In genomic region chr20:64037498-64038213, GRCh38 we compare ENCODE assay signal across 9 cellular contexts. TPM values are rescaled to one million over a fixed set of nuclear protein-coding genes. Genes with fewer than 3 reads are reported as not detected.
DNase-seq lines count a peak whose midpoint lies in the region; ATAC-seq, FAIRE-seq and TF ChIP-seq lines count a peak whose summit lies in the region.
"Had no signal": no experiment of that assay in that cellular context is flagged by ENCODE, and none has a peak within 500 bp of the region (broad histone marks: within the 10 kb centered on the region; RNA-seq: fewer than 3 reads in every experiment).

No MANE protein-coding gene starts in this region.

- no peak overlapping the region for H3K9ac ChIP-seq in MM.1S (ENCODE audit: low read length)

- no peaks in the 10 kb centered on the region for H3K9me2 ChIP-seq in MM.1S (replicated peaks; ENCODE audit: insufficient read depth, low read length)

- peak; percentile 11 for TF ChIP-seq CTCF in GM10248 (IDR thresholded peaks at IDR 0.05; ENCODE audit: control extremely low read depth, extremely low read depth, low read depth, missing control alignments)
- no peak for TF ChIP-seq CTCF in MM.1S (IDR thresholded peaks at IDR 0.05; ENCODE audit: low read length)

- H3K4me1 Mint-ChIP-seq in natural killer cell treated with Interleukin-12 subunit alpha and Interleukin-12 subunit beta and Interleukin-15 and Interleukin-18, amount 100 ng/mL, for 72 hours (ENCODE audit: low read depth in 2 of 2): peaks cover 7 to 18% of the 10 kb centered on the region in 2 donors

- DNase-seq in GM10248 (ENCODE audit: extremely low spot score) (peak; percentile 63), MM.1S (no peak), SKM-1 treated with dmso at 0.1 percent for 144 hours (lab: John Stamatoyannopoulos, UW; ENCODE audit: unreplicated experiment) (no peak), GM19239 (ENCODE audit: insufficient read length, low spot score) (no peak)
- peak; percentile 38 for DNase-seq in activated naive CD4-positive, alpha-beta T cell treated with anti-CD3 and anti-CD28 coated beads, Interleukin-2, amount 50 U/mL, for 16 hours
- no peak for DNase-seq in natural killer cell treated with Interleukin-12 subunit alpha and Interleukin-12 subunit beta and Interleukin-15 and Interleukin-18, amount 100 ng/mL, for 72 hours (ENCODE audit: low spot score)
- DNase-seq in stimulated activated CD4-positive, alpha-beta T cell treated with anti-CD3 and anti-CD28 coated beads, Interleukin-4, amount 100 ng/mL, for 4 hours: no peak
- no peak for DNase-seq in stimulated activated CD4-positive, alpha-beta T cell treated with anti-CD3 and anti-CD28 coated beads, Interleukin-15, amount 100 ng/mL, for 24 hours

- peaks cover 36% of the 10 kb centered on the region for H3K27me3 ChIP-seq in MM.1S (replicated peaks; ENCODE audit: insufficient read depth, low read length)

- no peaks in the 10 kb centered on the region for H3F3A ChIP-seq in MM.1S (ENCODE audit: insufficient read depth, low read length)

- H3K9me3 ChIP-seq in MM.1S (replicated peaks; ENCODE audit: insufficient read depth, low read length): no peaks in the 10 kb centered on the region
- H3K9me3 ChIP-seq: SJSA1 had no signal

- no peak for ATAC-seq in natural killer cell treated with Interleukin-12 subunit alpha and Interleukin-12 subunit beta and Interleukin-15 and Interleukin-18, amount 100 ng/mL, for 72 hours

- no peaks in the 10 kb centered on the region for H3K36me3 ChIP-seq in MM.1S (replicated peaks; ENCODE audit: insufficient read depth, low read length)

- H3K36me3 Mint-ChIP-seq in natural killer cell treated with Interleukin-12 subunit alpha and Interleukin-12 subunit beta and Interleukin-15 and Interleukin-18, amount 100 ng/mL, for 72 hours: no peaks in the 10 kb centered on the region

- peak overlapping the region; percentile 77; the same call in 1 of the 2 replicates for H3K4me3 ChIP-seq in MM.1S (ENCODE audit: low read length)

- POLR2A ChIA-PET in GM10248 (lab: Yijun Ruan, JAX): interaction anchor here (0.5 to 2.5 kb wide), 4 partner anchors 10 to 65 kb away, joined by 3 to 8 read pairs (median 7); partner anchors contain the start of genes PRPF6 and SAMD10

- H3K27me3 Mint-ChIP-seq in natural killer cell treated with Interleukin-12 subunit alpha and Interleukin-12 subunit beta and Interleukin-15 and Interleukin-18, amount 100 ng/mL, for 72 hours: peaks cover 0 to 8% of the 10 kb centered on the region in 2 donors

- H3K4me3 Mint-ChIP-seq in natural killer cell treated with Interleukin-12 subunit alpha and Interleukin-12 subunit beta and Interleukin-15 and Interleukin-18, amount 100 ng/mL, for 72 hours: peak overlapping the region; percentile 47

- H3K9me3 Mint-ChIP-seq in natural killer cell treated with Interleukin-12 subunit alpha and Interleukin-12 subunit beta and Interleukin-15 and Interleukin-18, amount 100 ng/mL, for 72 hours: no peaks in the 10 kb centered on the region

- no peaks in the 10 kb centered on the region for H4K20me1 ChIP-seq in MM.1S (ENCODE audit: insufficient read depth, low read length)

- H3K79me2 ChIP-seq in MM.1S (ENCODE audit: low read length): no peaks in the 10 kb centered on the region

- H3K4me2 ChIP-seq in MM.1S (ENCODE audit: low read depth, low read length): peak overlapping the region; percentile 98

- H3K27ac ChIP-seq in MM.1S (ENCODE audit: low read length): no peak overlapping the region
- H3K27ac ChIP-seq: SJSA1 had no signal

- FAIRE-seq in GM19239 (lab: Jason Lieb, UNC): no peak

- no peak overlapping the region for H3K27ac Mint-ChIP-seq in natural killer cell treated with Interleukin-12 subunit alpha and Interleukin-12 subunit beta and Interleukin-15 and Interleukin-18, amount 100 ng/mL, for 72 hours

- no peak overlapping the region for H2AFZ ChIP-seq in MM.1S (ENCODE audit: low read length)

- no peaks in the 10 kb centered on the region for H3K4me1 ChIP-seq in MM.1S (ENCODE audit: low read length)

- CTCF ChIA-PET in GM10248 (lab: Yijun Ruan, JAX): interaction anchor here (0.7 to 7.4 kb wide), 19 partner anchors 10 to 499 kb away, joined by 3 to 116 read pairs (median 12); partner anchors contain the start of genes PRPF6, SAMD10, SOX18 and TCEA2

RNA-seq across cellular contexts. Expression of gene C20orf204, which starts 1.7 kb away (rescaled TPM):
- 1 to 10 TPM; 2.4 to 6.3 TPM for total RNA-seq in natural killer cell treated with Interleukin-12 subunit alpha and Interleukin-12 subunit beta and Interleukin-15 and Interleukin-18, amount 100 ng/mL, for 72 hours

RNA-seq across cellular contexts. Expression of gene SOX18, which starts 11.8 kb away (rescaled TPM):
- not detected for total RNA-seq in natural killer cell treated with Interleukin-12 subunit alpha and Interleukin-12 subunit beta and Interleukin-15 and Interleukin-18, amount 100 ng/mL, for 72 hours

RNA-seq across cellular contexts. Expression of gene TCEA2, which starts 25.3 kb away (rescaled TPM):
- 10 to 100 TPM; 23.2 to 24.1 TPM for total RNA-seq in natural killer cell treated with Interleukin-12 subunit alpha and Interleukin-12 subunit beta and Interleukin-15 and Interleukin-18, amount 100 ng/mL, for 72 hours

RNA-seq across cellular contexts. Expression of gene RGS19, which starts 41.7 kb away (rescaled TPM):
- 10 to 100 TPM; 27.1 to 33.4 TPM for total RNA-seq in natural killer cell treated with Interleukin-12 subunit alpha and Interleukin-12 subunit beta and Interleukin-15 and Interleukin-18, amount 100 ng/mL, for 72 hours

RNA-seq across cellular contexts. Expression of gene OPRL1, which starts 42.2 kb away (rescaled TPM):
- under 1 TPM; 0.12 to 0.20 TPM for total RNA-seq in natural killer cell treated with Interleukin-12 subunit alpha and Interleukin-12 subunit beta and Interleukin-15 and Interleukin-18, amount 100 ng/mL, for 72 hours

Comparison
In these comparisons a context has a peak if more than half of its experiments do, and no peak if none do; other contexts are left out.
1. DNase-seq: peak in GM10248 (single experiment) and activated naive CD4-positive, alpha-beta T cell treated with anti-CD3 and anti-CD28 coated beads, Interleukin-2, amount 50 U/mL, for 16 hours (single experiment); none in MM.1S (single experiment), natural killer cell treated with Interleukin-12 subunit alpha and Interleukin-12 subunit beta and Interleukin-15 and Interleukin-18, amount 100 ng/mL, for 72 hours (single experiment), stimulated activated CD4-positive, alpha-beta T cell treated with anti-CD3 and anti-CD28 coated beads, Interleukin-4, amount 100 ng/mL, for 4 hours (0 of 2), stimulated activated CD4-positive, alpha-beta T cell treated with anti-CD3 and anti-CD28 coated beads, Interleukin-15, amount 100 ng/mL, for 24 hours (single experiment), SKM-1 treated with dmso at 0.1 percent for 144 hours (single experiment) and GM19239 (single experiment).